In genomic region chr11:48172818-48173609, GRCh38 we compare ENCODE assay signal across 8 cellular contexts.
DNase-seq lines count a peak whose midpoint lies in the region; TF ChIP-seq lines count a peak whose summit lies in the region.

No MANE protein-coding gene starts in this region.

- peak; percentile 69 for DNase-seq in GM10266 (ENCODE audit: extremely low spot score)
- peak; percentile 64 for DNase-seq in HCEC 1CT
- peak; percentile 54 for DNase-seq in NCI-H128 (lab: John Stamatoyannopoulos, UW; ENCODE audit: unreplicated experiment)
- peak; percentile 54 for DNase-seq in UCSD-AML1 (lab: John Stamatoyannopoulos, UW; ENCODE audit: unreplicated experiment)
- peak; percentile 77 for DNase-seq in T47D (ENCODE audit: low read depth in 1 of 2, low spot score in 1 of 2)
- DNase-seq in iris pigment epithelial cell (ENCODE audit: low read depth), result peak; percentile 46
- DNase-seq in stimulated activated CD4-positive, alpha-beta T cell treated with anti-CD3 and anti-CD28 coated beads, Interleukin-1b, Interleukin-23, amount 100 ng/mL, for 4 hours (ENCODE audit: low read depth in 2 of 2), result peak; percentile 54 to 55
- DNase-seq in T1000 (lab: John Stamatoyannopoulos, UW), result no peak

- in situ Hi-C loops in T47D (cut with HindIII; ENCODE audit: low pct_unique_long_range_greater_than_20kb, low sequenced_read_pairs), result no loop called here

- TF ChIP-seq CTCF in GM10266 (IDR thresholded peaks at IDR 0.05; ENCODE audit: control insufficient read depth, insufficient read depth, low read depth, missing control alignments), result peak; percentile 86
